Comparison of ENCODE assay signal across 1 cellular context in the genomic region with DNA sequence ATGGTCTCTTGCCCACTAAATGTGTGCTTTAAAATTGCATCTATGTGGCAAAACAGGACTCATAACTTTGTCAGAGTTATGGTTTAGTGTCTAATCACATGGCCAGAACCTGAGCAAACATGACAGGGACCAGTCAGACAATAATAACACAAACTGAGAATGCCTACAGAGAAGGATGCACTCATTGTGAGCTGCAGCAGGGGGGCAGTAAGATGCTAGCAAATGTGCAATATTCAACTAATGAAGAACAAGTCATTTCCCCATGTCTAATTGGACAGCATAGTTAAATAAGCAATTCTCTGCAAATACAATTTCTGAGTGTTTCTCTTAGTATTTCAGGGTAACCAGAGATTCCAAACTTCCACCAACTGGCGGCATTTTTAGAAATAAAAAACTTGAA.
TF ChIP-seq lines count a peak whose summit lies in the region.

No MANE protein-coding gene starts in this region.

TF ChIP-seq in GM12878, 131 proteins besides CTCF, POLR2A, EP300 and RAD21:
- TF ChIP-seq SMC3 (IDR thresholded peaks at IDR 0.05; ENCODE audit: borderline replicate concordance, low read length) (peak; percentile 39; the same call in 1 of the 2 replicates), ESRRA (IDR thresholded peaks at IDR 0.05; ENCODE audit: low read length) (no peak), PML (IDR thresholded peaks at IDR 0.05; ENCODE audit: low read length) (no peak)
- TF ChIP-seq, protein P1, sequence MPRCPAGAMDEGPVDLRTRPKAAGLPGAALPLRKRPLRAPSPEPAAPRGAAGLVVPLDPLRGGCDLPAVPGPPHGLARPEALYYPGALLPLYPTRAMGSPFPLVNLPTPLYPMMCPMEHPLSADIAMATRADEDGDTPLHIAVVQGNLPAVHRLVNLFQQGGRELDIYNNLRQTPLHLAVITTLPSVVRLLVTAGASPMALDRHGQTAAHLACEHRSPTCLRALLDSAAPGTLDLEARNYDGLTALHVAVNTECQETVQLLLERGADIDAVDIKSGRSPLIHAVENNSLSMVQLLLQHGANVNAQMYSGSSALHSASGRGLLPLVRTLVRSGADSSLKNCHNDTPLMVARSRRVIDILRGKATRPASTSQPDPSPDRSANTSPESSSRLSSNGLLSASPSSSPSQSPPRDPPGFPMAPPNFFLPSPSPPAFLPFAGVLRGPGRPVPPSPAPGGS (IDR thresholded peaks at IDR 0.05; ENCODE audit: borderline replicate concordance, insufficient read depth, low read depth, low read length, poor library complexity, severe bottlenecking) = peak; percentile 24
TF ChIP-seq in GM12878: peak in this region for 2.
